9 cellular contexts compared by ENCODE assay signal in the genomic region with DNA sequence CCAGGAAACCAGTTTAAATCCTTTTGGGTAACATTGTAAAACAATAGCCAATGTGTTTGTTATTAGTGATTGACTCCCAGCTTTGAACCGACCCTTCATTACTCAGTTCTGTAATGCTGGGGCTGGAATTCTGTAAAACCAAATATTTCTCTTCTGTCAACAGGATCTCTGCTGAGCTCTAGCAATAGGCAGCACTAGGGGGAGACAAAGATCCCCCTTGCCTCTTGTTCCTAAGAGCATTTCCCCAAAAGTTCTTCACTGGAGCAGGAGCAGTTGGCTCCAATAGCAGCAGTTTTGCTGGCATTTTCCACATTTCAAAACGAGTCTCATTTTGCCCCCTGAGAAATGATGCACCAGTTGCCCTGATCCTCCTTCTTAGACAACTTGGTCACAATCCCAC.
DNase-seq lines count a peak whose midpoint lies in the region; ATAC-seq and TF ChIP-seq lines count a peak whose summit lies in the region.
"Had no signal": no experiment of that assay in that cellular context is flagged by ENCODE, and none has a peak within 500 bp of the region (broad histone marks: within the 10 kb centered on the region; RNA-seq: fewer than 3 reads in every experiment).

No MANE protein-coding gene starts in this region.

- H3K27me3 Mint-ChIP-seq in neural crest cell (ENCODE audit: low read depth): no peaks in the 10 kb centered on the region
- H3K27me3 Mint-ChIP-seq in activated CD4-positive, alpha-beta memory T cell treated with anti-CD3 and anti-CD28 coated beads, Interleukin-2, amount 10 ng/mL, durations not matched to agents 7 days and 5 days: no peaks in the 10 kb centered on the region

- peaks cover 4% of the 10 kb centered on the region for H3K4me1 ChIP-seq in adipocyte (ENCODE audit: control insufficient read depth, insufficient read depth, low read length)

- POLR2A ChIA-PET in activated CD4-positive, alpha-beta memory T cell treated with anti-CD3 and anti-CD28 coated beads, Interleukin-2, amount 10 ng/mL, durations not matched to agents 7 days and 5 days (lab: Charles Lee): no interaction called here

- H3K27me3 ChIP-seq in MG63: no peaks in the 10 kb centered on the region
- no peaks in the 10 kb centered on the region for H3K27me3 ChIP-seq in adipocyte (replicated peaks; ENCODE audit: control insufficient read depth, insufficient read depth, low read length)

- H3K9me3 ChIP-seq in MG63: no peaks in the 10 kb centered on the region
- H3K9me3 ChIP-seq in adipocyte (ENCODE audit: control insufficient read depth, low read length): no peaks in the 10 kb centered on the region

- no peak overlapping the region for H3K27ac Mint-ChIP-seq in neural crest cell (ENCODE audit: unreplicated experiment)
- no peak overlapping the region for H3K27ac Mint-ChIP-seq in activated CD4-positive, alpha-beta memory T cell treated with anti-CD3 and anti-CD28 coated beads, Interleukin-2, amount 10 ng/mL, durations not matched to agents 7 days and 5 days

- H3K4me3 Mint-ChIP-seq in neural crest cell: no peak overlapping the region
- no peak overlapping the region for H3K4me3 Mint-ChIP-seq in activated CD4-positive, alpha-beta memory T cell treated with anti-CD3 and anti-CD28 coated beads, Interleukin-2, amount 10 ng/mL, durations not matched to agents 7 days and 5 days

- H3K36me3 ChIP-seq in MG63: no peaks in the 10 kb centered on the region
- no peaks in the 10 kb centered on the region for H3K36me3 ChIP-seq in adipocyte (ENCODE audit: control insufficient read depth, insufficient read depth, low read length, severe bottlenecking)

- H3K9ac ChIP-seq in adipocyte (ENCODE audit: low read length): no peak overlapping the region

- TF ChIP-seq CTCF in neural crest cell (conservative IDR thresholded peaks at IDR 0.05): peak; percentile 25

- H3K36me3 Mint-ChIP-seq in neural crest cell (ENCODE audit: low read depth): peaks cover 2% of the 10 kb centered on the region
- no peaks in the 10 kb centered on the region for H3K36me3 Mint-ChIP-seq in activated CD4-positive, alpha-beta memory T cell treated with anti-CD3 and anti-CD28 coated beads, Interleukin-2, amount 10 ng/mL, durations not matched to agents 7 days and 5 days (ENCODE audit: low read depth)

- ATAC-seq in sciatic nerve: no peak

- peaks cover 22% of the 10 kb centered on the region for H3K9me3 Mint-ChIP-seq in neural crest cell
- no peaks in the 10 kb centered on the region for H3K9me3 Mint-ChIP-seq in activated CD4-positive, alpha-beta memory T cell treated with anti-CD3 and anti-CD28 coated beads, Interleukin-2, amount 10 ng/mL, durations not matched to agents 7 days and 5 days

- CTCF ChIA-PET in activated CD4-positive, alpha-beta memory T cell treated with anti-CD3 and anti-CD28 coated beads, Interleukin-2, amount 10 ng/mL, durations not matched to agents 7 days and 5 days (lab: Charles Lee): interaction anchor here (0.9 kb wide), 1 partner anchor 19 kb away, joined by 4 read pairs; no protein-coding TSS in a partner anchor

- peak; percentile 25 for DNase-seq in NCI-H2171 treated with DMSO at 0.1 percent for 48 hours (lab: John Stamatoyannopoulos, UW)
- DNase-seq in NCI-H2171 (lab: John Stamatoyannopoulos, UW): no peak
- peak; percentile 9 for DNase-seq in MG63
- DNase-seq in adipocyte (ENCODE audit: low read depth): peak; percentile 81
- no peak for DNase-seq in neural crest cell (ENCODE audit: low read depth, low spot score)
- no peak for DNase-seq in GF-D8 (lab: John Stamatoyannopoulos, UW)
- DNase-seq in sciatic nerve (ENCODE audit: low spot score): no peak
- no peak for DNase-seq in activated CD4-positive, alpha-beta memory T cell treated with anti-CD3 and anti-CD28 coated beads, Interleukin-2, amount 10 ng/mL, durations not matched to agents 7 days and 5 days
- DNase-seq: activated CD4-positive, alpha-beta T cell treated with anti-CD3 and anti-CD28 coated beads, Interleukin-2, amount 50 U/mL, for 1 hour had no signal

- intact Hi-C loops in sciatic nerve (cut with DNase I): no loop called here

- H3K4me1 Mint-ChIP-seq in neural crest cell: no peaks in the 10 kb centered on the region
- no peaks in the 10 kb centered on the region for H3K4me1 Mint-ChIP-seq in activated CD4-positive, alpha-beta memory T cell treated with anti-CD3 and anti-CD28 coated beads, Interleukin-2, amount 10 ng/mL, durations not matched to agents 7 days and 5 days

- H3K4me3 ChIP-seq in MG63: no peak overlapping the region
- no peak overlapping the region for H3K4me3 ChIP-seq in adipocyte (ENCODE audit: low read length)

Comparison
In these comparisons a context has a peak if more than half of its experiments do, and no peak if none do; other contexts are left out.
1. DNase-seq: peak in NCI-H2171 treated with DMSO at 0.1 percent for 48 hours (single experiment), MG63 (single experiment) and adipocyte (single experiment); none in NCI-H2171 (single experiment), neural crest cell (single experiment), GF-D8 (single experiment), sciatic nerve (single experiment) and activated CD4-positive, alpha-beta memory T cell treated with anti-CD3 and anti-CD28 coated beads, Interleukin-2, amount 10 ng/mL, durations not matched to agents 7 days and 5 days (single experiment).